In the genomic region with DNA sequence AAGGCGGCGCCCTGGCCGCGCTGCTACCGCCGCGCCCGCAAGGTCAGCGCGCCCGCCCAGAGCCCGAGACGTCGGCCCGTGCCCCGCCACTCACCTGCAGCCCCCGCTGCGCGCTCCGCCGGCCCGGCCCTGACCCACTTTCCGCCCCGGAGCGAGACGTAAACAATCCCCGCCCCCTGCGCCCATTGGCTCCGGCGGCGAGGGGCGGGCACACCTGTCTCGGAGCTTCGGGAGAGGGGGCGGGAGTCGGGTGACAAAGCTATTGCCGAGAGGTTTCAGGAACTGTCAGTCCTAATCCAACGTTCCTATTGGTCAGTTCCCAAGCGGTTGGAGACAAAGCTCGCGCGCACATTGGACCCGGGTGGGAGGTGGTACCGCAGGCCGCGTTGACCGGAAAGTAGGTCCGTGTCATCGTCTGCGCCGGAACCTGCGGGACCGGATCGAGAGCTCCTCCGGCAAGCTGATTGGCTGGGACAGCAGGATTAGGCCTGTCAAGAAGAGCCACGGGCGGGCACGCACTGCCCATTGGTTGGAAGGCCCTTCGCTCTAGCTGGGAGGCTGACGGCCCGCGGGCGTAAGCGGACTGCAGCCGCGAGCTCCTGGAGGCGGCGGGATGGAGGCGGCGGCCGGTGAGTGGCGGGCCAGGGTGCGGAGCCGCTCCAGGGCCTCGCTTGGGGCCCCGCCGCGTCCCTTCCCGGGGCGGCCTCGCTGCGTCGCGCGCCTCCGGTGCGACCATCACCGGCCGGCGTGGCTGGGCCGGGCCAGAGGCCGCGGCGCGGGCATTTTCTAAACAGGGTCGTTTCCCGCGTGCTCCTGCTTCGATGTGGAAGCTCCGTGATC, we compare ENCODE assay signal across 1 cellular context.
TF ChIP-seq lines count a peak whose summit lies in the region.

A gene with protein sequence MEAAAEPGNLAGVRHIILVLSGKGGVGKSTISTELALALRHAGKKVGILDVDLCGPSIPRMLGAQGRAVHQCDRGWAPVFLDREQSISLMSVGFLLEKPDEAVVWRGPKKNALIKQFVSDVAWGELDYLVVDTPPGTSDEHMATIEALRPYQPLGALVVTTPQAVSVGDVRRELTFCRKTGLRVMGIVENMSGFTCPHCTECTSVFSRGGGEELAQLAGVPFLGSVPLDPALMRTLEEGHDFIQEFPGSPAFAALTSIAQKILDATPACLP (plus strand): TSS at position 553 of the 840 bp plus-strand sequence. CDS start 61 bp downstream, at position 614.
A gene (minus strand): TSS at position 164 of the 840 bp plus-strand sequence. CDS start 1,088 bp downstream, outside the sequence.

TF ChIP-seq in HepG2, 621 proteins besides CTCF, POLR2A, EP300 and RAD21 (continued from another document and continues in another):
- TF ChIP-seq SKI (IDR thresholded peaks at IDR 0.05; ENCODE audit: partially characterized antibody) (peak; percentile 85), ZC3H13 (CRISPR knock-in tag; IDR thresholded peaks at IDR 0.05) (peak; percentile 84), GATAD1 (CRISPR knock-in tag; IDR thresholded peaks at IDR 0.05) (peak; percentile 97), TAF1 (CRISPR knock-in tag; IDR thresholded peaks at IDR 0.05) (peak; percentile 65; the same call in 1 of the 2 replicates), CREB1 (IDR thresholded peaks at IDR 0.05) (peak; percentile 98), CREB1 (CRISPR knock-in tag; IDR thresholded peaks at IDR 0.05) (peak; percentile 99), SP2 (CRISPR knock-in tag; IDR thresholded peaks at IDR 0.05) (peak; percentile 99), ZSCAN21 (CRISPR knock-in tag; IDR thresholded peaks at IDR 0.05; ENCODE audit: borderline replicate concordance) (peak; percentile 20; the same call in 1 of the 2 replicates), ETV5 (CRISPR knock-in tag; IDR thresholded peaks at IDR 0.05; ENCODE audit: borderline replicate concordance) (peak; percentile 47), ZNF430 (CRISPR knock-in tag; IDR thresholded peaks at IDR 0.05) (0 out of 2 replicates have a peak, but pooled peaks have one; percentile 13), ZNF772 (CRISPR knock-in tag; IDR thresholded peaks at IDR 0.05) (peak; percentile 46; the same call in 1 of the 2 replicates), GFI1 (CRISPR knock-in tag; IDR thresholded peaks at IDR 0.05; ENCODE audit: borderline replicate concordance) (peak; percentile 25; the same call in 1 of the 2 replicates), ATF1 (CRISPR knock-in tag; IDR thresholded peaks at IDR 0.05) (peak; percentile 98), SP5 (CRISPR knock-in tag; IDR thresholded peaks at IDR 0.05; ENCODE audit: borderline replicate concordance, low read depth) (peak; percentile 31; the same call in 1 of the 2 replicates)
- TF ChIP-seq, protein P1, sequence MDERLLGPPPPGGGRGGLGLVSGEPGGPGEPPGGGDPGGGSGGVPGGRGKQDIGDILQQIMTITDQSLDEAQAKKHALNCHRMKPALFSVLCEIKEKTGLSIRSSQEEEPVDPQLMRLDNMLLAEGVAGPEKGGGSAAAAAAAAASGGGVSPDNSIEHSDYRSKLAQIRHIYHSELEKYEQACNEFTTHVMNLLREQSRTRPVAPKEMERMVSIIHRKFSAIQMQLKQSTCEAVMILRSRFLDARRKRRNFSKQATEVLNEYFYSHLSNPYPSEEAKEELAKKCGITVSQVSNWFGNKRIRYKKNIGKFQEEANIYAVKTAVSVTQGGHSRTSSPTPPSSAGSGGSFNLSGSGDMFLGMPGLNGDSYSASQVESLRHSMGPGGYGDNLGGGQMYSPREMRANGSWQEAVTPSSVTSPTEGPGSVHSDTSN (CRISPR knock-in tag; IDR thresholded peaks at IDR 0.05): peak; percentile 94
- TF ChIP-seq, protein P2, sequence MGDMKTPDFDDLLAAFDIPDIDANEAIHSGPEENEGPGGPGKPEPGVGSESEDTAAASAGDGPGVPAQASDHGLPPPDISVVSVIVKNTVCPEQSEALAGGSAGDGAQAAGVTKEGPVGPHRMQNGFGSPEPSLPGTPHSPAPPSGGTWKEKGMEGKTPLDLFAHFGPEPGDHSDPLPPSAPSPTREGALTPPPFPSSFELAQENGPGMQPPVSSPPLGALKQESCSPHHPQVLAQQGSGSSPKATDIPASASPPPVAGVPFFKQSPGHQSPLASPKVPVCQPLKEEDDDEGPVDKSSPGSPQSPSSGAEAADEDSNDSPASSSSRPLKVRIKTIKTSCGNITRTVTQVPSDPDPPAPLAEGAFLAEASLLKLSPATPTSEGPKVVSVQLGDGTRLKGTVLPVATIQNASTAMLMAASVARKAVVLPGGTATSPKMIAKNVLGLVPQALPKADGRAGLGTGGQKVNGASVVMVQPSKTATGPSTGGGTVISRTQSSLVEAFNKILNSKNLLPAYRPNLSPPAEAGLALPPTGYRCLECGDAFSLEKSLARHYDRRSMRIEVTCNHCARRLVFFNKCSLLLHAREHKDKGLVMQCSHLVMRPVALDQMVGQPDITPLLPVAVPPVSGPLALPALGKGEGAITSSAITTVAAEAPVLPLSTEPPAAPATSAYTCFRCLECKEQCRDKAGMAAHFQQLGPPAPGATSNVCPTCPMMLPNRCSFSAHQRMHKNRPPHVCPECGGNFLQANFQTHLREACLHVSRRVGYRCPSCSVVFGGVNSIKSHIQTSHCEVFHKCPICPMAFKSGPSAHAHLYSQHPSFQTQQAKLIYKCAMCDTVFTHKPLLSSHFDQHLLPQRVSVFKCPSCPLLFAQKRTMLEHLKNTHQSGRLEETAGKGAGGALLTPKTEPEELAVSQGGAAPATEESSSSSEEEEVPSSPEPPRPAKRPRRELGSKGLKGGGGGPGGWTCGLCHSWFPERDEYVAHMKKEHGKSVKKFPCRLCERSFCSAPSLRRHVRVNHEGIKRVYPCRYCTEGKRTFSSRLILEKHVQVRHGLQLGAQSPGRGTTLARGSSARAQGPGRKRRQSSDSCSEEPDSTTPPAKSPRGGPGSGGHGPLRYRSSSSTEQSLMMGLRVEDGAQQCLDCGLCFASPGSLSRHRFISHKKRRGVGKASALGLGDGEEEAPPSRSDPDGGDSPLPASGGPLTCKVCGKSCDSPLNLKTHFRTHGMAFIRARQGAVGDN (CRISPR knock-in tag; IDR thresholded peaks at IDR 0.05): peak; percentile 44
- TF ChIP-seq, protein P3, sequence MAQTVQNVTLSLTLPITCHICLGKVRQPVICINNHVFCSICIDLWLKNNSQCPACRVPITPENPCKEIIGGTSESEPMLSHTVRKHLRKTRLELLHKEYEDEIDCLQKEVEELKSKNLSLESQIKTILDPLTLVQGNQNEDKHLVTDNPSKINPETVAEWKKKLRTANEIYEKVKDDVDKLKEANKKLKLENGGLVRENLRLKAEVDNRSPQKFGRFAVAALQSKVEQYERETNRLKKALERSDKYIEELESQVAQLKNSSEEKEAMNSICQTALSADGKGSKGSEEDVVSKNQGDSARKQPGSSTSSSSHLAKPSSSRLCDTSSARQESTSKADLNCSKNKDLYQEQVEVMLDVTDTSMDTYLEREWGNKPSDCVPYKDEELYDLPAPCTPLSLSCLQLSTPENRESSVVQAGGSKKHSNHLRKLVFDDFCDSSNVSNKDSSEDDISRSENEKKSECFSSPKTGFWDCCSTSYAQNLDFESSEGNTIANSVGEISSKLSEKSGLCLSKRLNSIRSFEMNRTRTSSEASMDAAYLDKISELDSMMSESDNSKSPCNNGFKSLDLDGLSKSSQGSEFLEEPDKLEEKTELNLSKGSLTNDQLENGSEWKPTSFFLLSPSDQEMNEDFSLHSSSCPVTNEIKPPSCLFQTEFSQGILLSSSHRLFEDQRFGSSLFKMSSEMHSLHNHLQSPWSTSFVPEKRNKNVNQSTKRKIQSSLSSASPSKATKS (CRISPR knock-in tag; IDR thresholded peaks at IDR 0.05): no peak
- TF ChIP-seq, protein P4, sequence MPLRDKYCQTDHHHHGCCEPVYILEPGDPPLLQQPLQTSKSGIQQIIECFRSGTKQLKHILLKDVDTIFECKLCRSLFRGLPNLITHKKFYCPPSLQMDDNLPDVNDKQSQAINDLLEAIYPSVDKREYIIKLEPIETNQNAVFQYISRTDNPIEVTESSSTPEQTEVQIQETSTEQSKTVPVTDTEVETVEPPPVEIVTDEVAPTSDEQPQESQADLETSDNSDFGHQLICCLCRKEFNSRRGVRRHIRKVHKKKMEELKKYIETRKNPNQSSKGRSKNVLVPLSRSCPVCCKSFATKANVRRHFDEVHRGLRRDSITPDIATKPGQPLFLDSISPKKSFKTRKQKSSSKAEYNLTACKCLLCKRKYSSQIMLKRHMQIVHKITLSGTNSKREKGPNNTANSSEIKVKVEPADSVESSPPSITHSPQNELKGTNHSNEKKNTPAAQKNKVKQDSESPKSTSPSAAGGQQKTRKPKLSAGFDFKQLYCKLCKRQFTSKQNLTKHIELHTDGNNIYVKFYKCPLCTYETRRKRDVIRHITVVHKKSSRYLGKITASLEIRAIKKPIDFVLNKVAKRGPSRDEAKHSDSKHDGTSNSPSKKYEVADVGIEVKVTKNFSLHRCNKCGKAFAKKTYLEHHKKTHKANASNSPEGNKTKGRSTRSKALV (CRISPR knock-in tag; IDR thresholded peaks at IDR 0.05): no peak
- TF ChIP-seq, protein P5, sequence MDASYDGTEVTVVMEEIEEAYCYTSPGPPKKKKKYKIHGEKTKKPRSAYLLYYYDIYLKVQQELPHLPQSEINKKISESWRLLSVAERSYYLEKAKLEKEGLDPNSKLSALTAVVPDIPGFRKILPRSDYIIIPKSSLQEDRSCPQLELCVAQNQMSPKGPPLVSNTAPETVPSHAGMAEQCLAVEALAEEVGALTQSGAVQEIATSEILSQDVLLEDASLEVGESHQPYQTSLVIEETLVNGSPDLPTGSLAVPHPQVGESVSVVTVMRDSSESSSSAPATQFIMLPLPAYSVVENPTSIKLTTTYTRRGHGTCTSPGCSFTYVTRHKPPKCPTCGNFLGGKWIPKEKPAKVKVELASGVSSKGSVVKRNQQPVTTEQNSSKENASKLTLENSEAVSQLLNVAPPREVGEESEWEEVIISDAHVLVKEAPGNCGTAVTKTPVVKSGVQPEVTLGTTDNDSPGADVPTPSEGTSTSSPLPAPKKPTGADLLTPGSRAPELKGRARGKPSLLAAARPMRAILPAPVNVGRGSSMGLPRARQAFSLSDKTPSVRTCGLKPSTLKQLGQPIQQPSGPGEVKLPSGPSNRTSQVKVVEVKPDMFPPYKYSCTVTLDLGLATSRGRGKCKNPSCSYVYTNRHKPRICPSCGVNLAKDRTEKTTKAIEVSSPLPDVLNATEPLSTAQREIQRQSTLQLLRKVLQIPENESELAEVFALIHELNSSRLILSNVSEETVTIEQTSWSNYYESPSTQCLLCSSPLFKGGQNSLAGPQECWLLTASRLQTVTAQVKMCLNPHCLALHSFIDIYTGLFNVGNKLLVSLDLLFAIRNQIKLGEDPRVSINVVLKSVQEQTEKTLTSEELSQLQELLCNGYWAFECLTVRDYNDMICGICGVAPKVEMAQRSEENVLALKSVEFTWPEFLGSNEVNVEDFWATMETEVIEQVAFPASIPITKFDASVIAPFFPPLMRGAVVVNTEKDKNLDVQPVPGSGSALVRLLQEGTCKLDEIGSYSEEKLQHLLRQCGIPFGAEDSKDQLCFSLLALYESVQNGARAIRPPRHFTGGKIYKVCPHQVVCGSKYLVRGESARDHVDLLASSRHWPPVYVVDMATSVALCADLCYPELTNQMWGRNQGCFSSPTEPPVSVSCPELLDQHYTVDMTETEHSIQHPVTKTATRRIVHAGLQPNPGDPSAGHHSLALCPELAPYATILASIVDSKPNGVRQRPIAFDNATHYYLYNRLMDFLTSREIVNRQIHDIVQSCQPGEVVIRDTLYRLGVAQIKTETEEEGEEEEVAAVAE (CRISPR knock-in tag; IDR thresholded peaks at IDR 0.05; ENCODE audit: borderline replicate concordance): peak; percentile 59; the same call in 1 of the 2 replicates
- TF ChIP-seq, protein P6, sequence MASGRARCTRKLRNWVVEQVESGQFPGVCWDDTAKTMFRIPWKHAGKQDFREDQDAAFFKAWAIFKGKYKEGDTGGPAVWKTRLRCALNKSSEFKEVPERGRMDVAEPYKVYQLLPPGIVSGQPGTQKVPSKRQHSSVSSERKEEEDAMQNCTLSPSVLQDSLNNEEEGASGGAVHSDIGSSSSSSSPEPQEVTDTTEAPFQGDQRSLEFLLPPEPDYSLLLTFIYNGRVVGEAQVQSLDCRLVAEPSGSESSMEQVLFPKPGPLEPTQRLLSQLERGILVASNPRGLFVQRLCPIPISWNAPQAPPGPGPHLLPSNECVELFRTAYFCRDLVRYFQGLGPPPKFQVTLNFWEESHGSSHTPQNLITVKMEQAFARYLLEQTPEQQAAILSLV (CRISPR knock-in tag; IDR thresholded peaks at IDR 0.05; ENCODE audit: borderline replicate concordance): peak; percentile 65; the same call in 1 of the 2 replicates
- TF ChIP-seq, protein P7, sequence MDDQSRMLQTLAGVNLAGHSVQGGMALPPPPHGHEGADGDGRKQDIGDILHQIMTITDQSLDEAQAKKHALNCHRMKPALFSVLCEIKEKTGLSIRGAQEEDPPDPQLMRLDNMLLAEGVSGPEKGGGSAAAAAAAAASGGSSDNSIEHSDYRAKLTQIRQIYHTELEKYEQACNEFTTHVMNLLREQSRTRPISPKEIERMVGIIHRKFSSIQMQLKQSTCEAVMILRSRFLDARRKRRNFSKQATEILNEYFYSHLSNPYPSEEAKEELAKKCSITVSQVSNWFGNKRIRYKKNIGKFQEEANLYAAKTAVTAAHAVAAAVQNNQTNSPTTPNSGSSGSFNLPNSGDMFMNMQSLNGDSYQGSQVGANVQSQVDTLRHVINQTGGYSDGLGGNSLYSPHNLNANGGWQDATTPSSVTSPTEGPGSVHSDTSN (CRISPR knock-in tag; IDR thresholded peaks at IDR 0.05; ENCODE audit: borderline replicate concordance): peak; percentile 89; the same call in 1 of the 2 replicates
- TF ChIP-seq, protein P8, sequence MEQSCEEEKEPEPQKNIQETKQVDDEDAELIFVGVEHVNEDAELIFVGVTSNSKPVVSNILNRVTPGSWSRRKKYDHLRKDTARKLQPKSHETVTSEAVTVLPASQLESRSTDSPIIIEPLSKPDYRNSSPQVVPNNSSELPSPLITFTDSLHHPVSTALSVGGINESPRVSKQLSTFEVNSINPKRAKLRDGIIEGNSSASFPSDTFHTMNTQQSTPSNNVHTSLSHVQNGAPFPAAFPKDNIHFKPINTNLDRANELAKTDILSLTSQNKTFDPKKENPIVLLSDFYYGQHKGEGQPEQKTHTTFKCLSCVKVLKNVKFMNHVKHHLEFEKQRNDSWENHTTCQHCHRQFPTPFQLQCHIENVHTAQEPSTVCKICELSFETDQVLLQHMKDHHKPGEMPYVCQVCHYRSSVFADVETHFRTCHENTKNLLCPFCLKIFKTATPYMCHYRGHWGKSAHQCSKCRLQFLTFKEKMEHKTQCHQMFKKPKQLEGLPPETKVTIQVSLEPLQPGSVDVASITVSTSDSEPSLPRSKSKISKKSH (CRISPR knock-in tag; IDR thresholded peaks at IDR 0.05; ENCODE audit: borderline replicate concordance): no peak
